ENCODE assay signal across 1 cellular context in the genomic region with DNA sequence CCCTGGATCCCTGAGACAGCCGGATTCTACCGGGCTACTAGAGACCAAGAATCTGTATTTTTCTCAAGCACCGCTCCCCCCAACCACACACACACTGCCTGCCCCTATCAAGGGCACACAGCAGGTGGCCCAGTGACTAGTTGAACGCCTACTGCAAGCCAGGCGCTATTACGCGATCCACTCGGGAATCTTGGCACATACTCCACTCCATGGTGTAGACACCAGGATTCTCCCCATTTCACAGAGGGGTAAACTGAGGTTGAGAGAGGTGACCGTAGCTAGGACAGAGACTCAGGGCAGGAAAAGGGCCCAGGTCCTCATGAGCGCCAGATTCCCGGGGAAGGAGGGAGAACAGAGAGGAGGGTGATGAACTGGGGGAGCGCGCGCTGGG.
TF ChIP-seq lines count a peak whose summit lies in the region.

No MANE protein-coding gene starts in this region.

TF ChIP-seq in endothelial cell of umbilical vein, 7 proteins besides CTCF, POLR2A, EP300 and RAD21:
- TF ChIP-seq POLR2AphosphoS5 (IDR thresholded peaks at IDR 0.05; ENCODE audit: insufficient read depth, low read depth, low read length) (no peak), JUN (IDR thresholded peaks at IDR 0.05; ENCODE audit: borderline replicate concordance, insufficient read depth, insufficient read length, low read depth) (no peak), GATA2 (IDR thresholded peaks at IDR 0.05; ENCODE audit: insufficient read depth, insufficient read length, low read depth, low read length) (no peak), FOS (IDR thresholded peaks at IDR 0.05; ENCODE audit: borderline replicate concordance, insufficient read depth, low read length) (no peak), MYC (IDR thresholded peaks at IDR 0.05; ENCODE audit: low read depth, low read length) (no peak), EZH2 (IDR thresholded peaks at IDR 0.05; ENCODE audit: borderline replicate concordance, low read depth, low read length, severe bottlenecking) (no peak)
- TF ChIP-seq, protein P1, sequence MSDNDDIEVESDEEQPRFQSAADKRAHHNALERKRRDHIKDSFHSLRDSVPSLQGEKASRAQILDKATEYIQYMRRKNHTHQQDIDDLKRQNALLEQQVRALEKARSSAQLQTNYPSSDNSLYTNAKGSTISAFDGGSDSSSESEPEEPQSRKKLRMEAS (IDR thresholded peaks at IDR 0.05; ENCODE audit: insufficient read depth, insufficient read length) = no peak
